20 cellular contexts compared by ENCODE assay signal in genomic region chr9:120609636-120610035, GRCh38.
DNase-seq lines count a peak whose midpoint lies in the region; ATAC-seq, FAIRE-seq and TF ChIP-seq lines count a peak whose summit lies in the region.
"Had no signal": no experiment of that assay in that cellular context is flagged by ENCODE, and none has a peak within 500 bp of the region (broad histone marks: within the 10 kb centered on the region; RNA-seq: fewer than 3 reads in every experiment).

No MANE protein-coding gene starts in this region.

- no peak overlapping the region for H3K4me3 ChIP-seq in astrocyte of the spinal cord (ENCODE audit: low read depth, low read length)
- no peak overlapping the region for H3K4me3 ChIP-seq in WERI-Rb-1 (ENCODE audit: low read depth, low read length)
- H3K4me3 ChIP-seq: K562 had no signal

- peaks cover 13% of the 10 kb centered on the region for H3K36me3 ChIP-seq in WERI-Rb-1

- H3K9me3 ChIP-seq in WERI-Rb-1 (ENCODE audit: severe bottlenecking) = no peaks in the 10 kb centered on the region

- no peak for ATAC-seq in GM19455 (IDR thresholded peaks at IDR 0.05; ENCODE audit: unreplicated experiment)
- ATAC-seq in HG02763 (IDR thresholded peaks at IDR 0.05; ENCODE audit: unreplicated experiment) = no peak
- ATAC-seq: K562, PC-3, SK-N-SH treated with all-trans-retinoic acid at 6 μM for 48 hours had no signal

- H3K27me3 ChIP-seq in WERI-Rb-1 (ENCODE audit: insufficient read depth, low read depth, severe bottlenecking) = no peaks in the 10 kb centered on the region

- in situ Hi-C loops in astrocyte of the spinal cord (cut with HindIII; ENCODE audit: low sequenced_read_pairs) = no loop called here

- no peak for TF ChIP-seq CTCF in astrocyte of the spinal cord (IDR thresholded peaks at IDR 0.05; ENCODE audit: low read depth, low read length)
- no peak for TF ChIP-seq CTCF in WERI-Rb-1 (IDR thresholded peaks at IDR 0.05; ENCODE audit: low read depth, low read length)

- no peak for TF ChIP-seq POLR2A in H54 (IDR thresholded peaks at IDR 0.05; ENCODE audit: low read depth, low read length)

- no peak overlapping the region for H3K27ac ChIP-seq in WERI-Rb-1

- DNase-seq in H54 (ENCODE audit: insufficient read length, low spot score) (no peak), astrocyte of the spinal cord (ENCODE audit: low read depth, low spot score) (peak; percentile 36), hepatic stellate cell (ENCODE audit: low spot score) (peak; percentile 14), WERI-Rb-1 (no peak), nucleus accumbens (lab: John Stamatoyannopoulos, UW) (no peak)
- DNase-seq: DMS79 treated with DMSO at 0.1 percent for 48 hours, GDM1, MV-4-11, NCI-H1417, NCI-H187, NCI-H226, NCI-H526, PC-3, RPMI8226, SIG-M5 had no signal

- FAIRE-seq in H54 (lab: Jason Lieb, UNC) = peak; percentile 97
- FAIRE-seq: H1, K562 had no signal

Comparison
In these comparisons a context has a peak if more than half of its experiments do, and no peak if none do; other contexts are left out.
1. DNase-seq: peak in astrocyte of the spinal cord (single experiment) and hepatic stellate cell (single experiment); none in H54 (single experiment), WERI-Rb-1 (single experiment) and nucleus accumbens (0 of 56).